8 cellular contexts compared by ENCODE assay signal in genomic region chr17:32876414-32877163, GRCh38. TPM values are rescaled to one million over a fixed set of nuclear protein-coding genes. Genes with fewer than 3 reads are reported as not detected.
DNase-seq lines count a peak whose midpoint lies in the region; ATAC-seq and TF ChIP-seq lines count a peak whose summit lies in the region.

TSS of gene MYO1D (minus strand) at chr17:32877124. CDS start at chr17:32876872, 252 bp downstream.

- peaks cover 0 to 29% (median 11%) of the 10 kb centered on the region in 12 donors for H3K4me1 ChIP-seq in heart left ventricle
- H3K4me1 ChIP-seq in psoas muscle, result peaks cover 4% of the 10 kb centered on the region
- peaks cover 26% of the 10 kb centered on the region for H3K4me1 ChIP-seq in upper lobe of right lung

- H3K27me3 ChIP-seq in heart left ventricle (peaks cover 0 to 5% (median 0%) of the 10 kb centered on the region in 9 donors), psoas muscle (ENCODE audit: insufficient read depth in 3 of 3, low read length in 2 of 3) (peaks cover 0 to 3% (median 0%) of the 10 kb centered on the region in 3 donors), upper lobe of right lung (no peaks in the 10 kb centered on the region)

- intact Hi-C loops in heart left ventricle (cut with DNase I) (loop anchor here in 9 of 10 donors (1.0 to 10.0 kb wide), 7 partner anchors 49 to 214 kb away; no protein-coding TSS in a partner anchor), psoas muscle (cut with DNase I) (loop anchor here (2.0 to 5.0 kb wide), 2 partner anchors 92 to 94 kb away; no protein-coding TSS in a partner anchor), upper lobe of right lung (cut with DNase I) (loop anchor here (10.0 kb wide), 1 partner anchor 92 kb away; no protein-coding TSS in a partner anchor)

- H3K4me3 Mint-ChIP-seq in activated naive CD4-positive, alpha-beta T cell treated with anti-CD3 and anti-CD28 coated beads, Interleukin-2, amount 10 ng/mL, durations not matched to agents 7 days and 5 days, result peak within 1 kb of the TSS; percentile 84

- H3K36me3 Mint-ChIP-seq in activated naive CD4-positive, alpha-beta T cell treated with anti-CD3 and anti-CD28 coated beads, Interleukin-2, amount 10 ng/mL, durations not matched to agents 7 days and 5 days, result no peaks in the 10 kb centered on the region

- DNase-seq in AG10803 (ENCODE audit: low read depth) (no peak), RPMI8226 (peak; percentile 86), heart left ventricle (peak in 4 of 5 donors; percentile 41 to 54 (median 48)), psoas muscle (peak; percentile 38 to 59), upper lobe of right lung (peak; percentile 90)
- peak; percentile 74 for DNase-seq in activated naive CD4-positive, alpha-beta T cell treated with anti-CD3 and anti-CD28 coated beads, Interleukin-2, amount 10 ng/mL, durations not matched to agents 7 days and 5 days

- H3K4me3 ChIP-seq in AG10803 (ENCODE audit: low read length) (peak within 1 kb of the TSS; percentile 83), heart left ventricle (peak within 1 kb of the TSS; percentile 71 to 93 (median 84)), psoas muscle (peak within 1 kb of the TSS; percentile 88), upper lobe of right lung (peak within 1 kb of the TSS; percentile 79)

- H3K9me3 ChIP-seq in heart left ventricle (no peaks in the 10 kb centered on the region), psoas muscle (no peaks in the 10 kb centered on the region), upper lobe of right lung (no peaks in the 10 kb centered on the region)

- TF ChIP-seq POLR2A in heart left ventricle (IDR thresholded peaks at IDR 0.05), result peak in 1 of 2 donors; percentile 79

- H3K27me3 Mint-ChIP-seq in activated naive CD4-positive, alpha-beta T cell treated with anti-CD3 and anti-CD28 coated beads, Interleukin-2, amount 10 ng/mL, durations not matched to agents 7 days and 5 days, result peaks cover 30% of the 10 kb centered on the region

- peak; percentile 29 for TF ChIP-seq CTCF in AG10803 (conservative IDR thresholded peaks at IDR 0.05; ENCODE audit: low read length)
- peak in 8 of 12 donors; percentile 10 to 56 (median 45) for TF ChIP-seq CTCF in heart left ventricle (IDR thresholded peaks at IDR 0.05)
- TF ChIP-seq CTCF in psoas muscle (IDR thresholded peaks at IDR 0.05), result no peak
- TF ChIP-seq CTCF in upper lobe of right lung (IDR thresholded peaks at IDR 0.05), result peak; percentile 51

- peak within 1 kb of the TSS; percentile 43 to 90 (median 80) for H3K27ac ChIP-seq in heart left ventricle
- peak within 1 kb of the TSS; percentile 72 for H3K27ac ChIP-seq in psoas muscle
- H3K27ac ChIP-seq in upper lobe of right lung, result peak within 1 kb of the TSS; percentile 84

- peaks cover 13% of the 10 kb centered on the region for H3K4me1 Mint-ChIP-seq in activated naive CD4-positive, alpha-beta T cell treated with anti-CD3 and anti-CD28 coated beads, Interleukin-2, amount 10 ng/mL, durations not matched to agents 7 days and 5 days

- H3K36me3 ChIP-seq in heart left ventricle, result no peaks in the 10 kb centered on the region
- H3K36me3 ChIP-seq in psoas muscle (ENCODE audit: insufficient read depth in 1 of 2, low read depth in 1 of 2), result no peaks in the 10 kb centered on the region
- H3K36me3 ChIP-seq in upper lobe of right lung, result no peaks in the 10 kb centered on the region

- H3K9me3 Mint-ChIP-seq in activated naive CD4-positive, alpha-beta T cell treated with anti-CD3 and anti-CD28 coated beads, Interleukin-2, amount 10 ng/mL, durations not matched to agents 7 days and 5 days, result no peaks in the 10 kb centered on the region

- H3K27ac Mint-ChIP-seq in activated naive CD4-positive, alpha-beta T cell treated with anti-CD3 and anti-CD28 coated beads, Interleukin-2, amount 10 ng/mL, durations not matched to agents 7 days and 5 days, result peak within 1 kb of the TSS; percentile 75

- CTCF ChIA-PET in activated naive CD4-positive, alpha-beta T cell treated with anti-CD3 and anti-CD28 coated beads, Interleukin-2, amount 10 ng/mL, durations not matched to agents 7 days and 5 days (lab: Charles Lee), result interaction anchor here (0.8 to 6.2 kb wide), 27 partner anchors 9 to 432 kb away, joined by 3 to 99 read pairs (median 4); partner anchors contain the start of gene PSMD11

- 0 to 1% (median 1%) methylated on average over 18 to 101 of the region's 101 CpGs for WGBS in heart left ventricle, 4 donors
- WGBS in psoas muscle, 3 donors, result 1% methylated on average over 53 to 101 of the region's 101 CpGs

- ATAC-seq in GM19023 (IDR thresholded peaks at IDR 0.05; ENCODE audit: unreplicated experiment) (peak; percentile 64), HG03280 (IDR thresholded peaks at IDR 0.05; ENCODE audit: unreplicated experiment) (peak; percentile 57), heart left ventricle (peak in 3 of 4 donors; percentile 1 to 41 (median 35)), psoas muscle (peak in 3 of 4 donors; percentile 5 to 10 (median 6)), upper lobe of right lung (peak; percentile 71)

RNA-seq across cellular contexts. Expression of gene MYO1D, which starts in this region (rescaled TPM):
- total RNA-seq in heart left ventricle (10 to 100 TPM in 5 of 9 donors, 1 to 10 TPM in 4; 4.7 to 15.5 (median 10.4) TPM), psoas muscle (1 to 10 TPM; 4.1 to 5.9 (median 4.6) TPM), upper lobe of right lung (73.3 TPM)
- polyA plus RNA-seq in heart left ventricle (1 to 10 TPM; 3.3 to 5.6 TPM), psoas muscle (1 to 10 TPM; 1.8 to 2.4 (median 2.3) TPM)

Comparison
In these comparisons a context has a peak if more than half of its experiments do, and no peak if none do; other contexts are left out.
1. ATAC-seq: peak in every context shown above with its lines; median percentile 71 in upper lobe of right lung; 64 in GM19023; 57 in HG03280; 35 in heart left ventricle; 6 in psoas muscle.